8 cellular contexts compared by ENCODE assay signal in genomic region chr1:221742555-221743415, GRCh38. TPM values are rescaled to one million over a fixed set of nuclear protein-coding genes. Genes with fewer than 3 reads are reported as not detected.
DNase-seq lines count a peak whose midpoint lies in the region; ATAC-seq and TF ChIP-seq lines count a peak whose summit lies in the region.

No MANE protein-coding gene starts in this region.

- intact Hi-C loops in breast epithelium (cut with DNase I; ENCODE audit: low total_unique reads), result no loop called here

- H3K36me3 ChIP-seq in WERI-Rb-1 (no peaks in the 10 kb centered on the region), breast epithelium (no peaks in the 10 kb centered on the region), kidney epithelial cell (ENCODE audit: control insufficient read depth, insufficient read depth, low read length) (peaks cover 2% of the 10 kb centered on the region)

- TF ChIP-seq POLR2A in breast epithelium (IDR thresholded peaks at IDR 0.05), result no peak

- H3K4me1 ChIP-seq in breast epithelium, result no peaks in the 10 kb centered on the region

- DNase-seq in NCI-H2227 (lab: John Stamatoyannopoulos, UW; ENCODE audit: unreplicated experiment) (peak; percentile 37), NCI-H2227 treated with DMSO at 0.1 percent for 48 hours (lab: John Stamatoyannopoulos, UW) (no peak), NCI-H2081 (lab: John Stamatoyannopoulos, UW) (peak; percentile 70 to 82), WERI-Rb-1 (peak; percentile 76), breast epithelium (ENCODE audit: low spot score in 2 of 2) (peak; percentile 84 to 87), kidney epithelial cell (ENCODE audit: low read depth) (no peak)
- DNase-seq in stimulated activated CD4-positive, alpha-beta T cell treated with anti-CD3 and anti-CD28 coated beads, Interleukin-1b, Interleukin-23, amount 100 ng/mL, for 1 hour (ENCODE audit: low read depth in 2 of 2), result peak; percentile 47 to 51

- H3K9me3 ChIP-seq in WERI-Rb-1 (ENCODE audit: severe bottlenecking), result no peaks in the 10 kb centered on the region
- H3K9me3 ChIP-seq in breast epithelium, result no peaks in the 10 kb centered on the region

- H3K4me3 ChIP-seq in WERI-Rb-1 (ENCODE audit: low read depth, low read length) (peak overlapping the region; percentile 47), breast epithelium (peak overlapping the region; percentile 80 to 83 (median 81)), kidney epithelial cell (ENCODE audit: low read depth, low read length) (peak overlapping the region; percentile 69)

- peak; percentile 41 for ATAC-seq in HG02870 (IDR thresholded peaks at IDR 0.05; ENCODE audit: unreplicated experiment)

- H3K27me3 ChIP-seq in WERI-Rb-1 (ENCODE audit: insufficient read depth, low read depth, severe bottlenecking) (no peaks in the 10 kb centered on the region), breast epithelium (no peaks in the 10 kb centered on the region), kidney epithelial cell (ENCODE audit: control insufficient read depth, insufficient read depth, low read length) (no peaks in the 10 kb centered on the region)

- H3K27ac ChIP-seq in WERI-Rb-1 (peak overlapping the region; percentile 82), breast epithelium (peak overlapping the region; percentile 99 to 100)

- TF ChIP-seq CTCF in WERI-Rb-1 (IDR thresholded peaks at IDR 0.05; ENCODE audit: low read depth, low read length) (no peak), breast epithelium (IDR thresholded peaks at IDR 0.05) (peak in 2 of 3 donors; percentile 19 to 37), kidney epithelial cell (IDR thresholded peaks at IDR 0.05; ENCODE audit: insufficient read depth, low read length, poor library complexity, severe bottlenecking) (no peak)

RNA-seq across cellular contexts. Expression of gene DUSP10, which starts 0.9 kb away (rescaled TPM):
- 10 to 100 TPM; 15.5 to 33.2 (median 28.2) TPM for total RNA-seq in breast epithelium
- 64.0 and 65.8 TPM in 2 replicates for total RNA-seq in kidney epithelial cell

Comparison
In these comparisons a context has a peak if more than half of its experiments do, and no peak if none do; other contexts are left out.
1. DNase-seq: peak in NCI-H2227 (single experiment), NCI-H2081 (2 of 2), WERI-Rb-1 (single experiment), breast epithelium (2 of 2) and stimulated activated CD4-positive, alpha-beta T cell treated with anti-CD3 and anti-CD28 coated beads, Interleukin-1b, Interleukin-23, amount 100 ng/mL, for 1 hour (2 of 2); none in NCI-H2227 treated with DMSO at 0.1 percent for 48 hours (single experiment) and kidney epithelial cell (single experiment).
2. CTCF ChIP-seq: peak in breast epithelium (2 of 3); none in WERI-Rb-1 (single experiment) and kidney epithelial cell (single experiment).
3. Peak in every context shown above with its lines, with median percentiles within 50 percentile points of each other: H3K4me3 ChIP-seq.